In the genomic region with DNA sequence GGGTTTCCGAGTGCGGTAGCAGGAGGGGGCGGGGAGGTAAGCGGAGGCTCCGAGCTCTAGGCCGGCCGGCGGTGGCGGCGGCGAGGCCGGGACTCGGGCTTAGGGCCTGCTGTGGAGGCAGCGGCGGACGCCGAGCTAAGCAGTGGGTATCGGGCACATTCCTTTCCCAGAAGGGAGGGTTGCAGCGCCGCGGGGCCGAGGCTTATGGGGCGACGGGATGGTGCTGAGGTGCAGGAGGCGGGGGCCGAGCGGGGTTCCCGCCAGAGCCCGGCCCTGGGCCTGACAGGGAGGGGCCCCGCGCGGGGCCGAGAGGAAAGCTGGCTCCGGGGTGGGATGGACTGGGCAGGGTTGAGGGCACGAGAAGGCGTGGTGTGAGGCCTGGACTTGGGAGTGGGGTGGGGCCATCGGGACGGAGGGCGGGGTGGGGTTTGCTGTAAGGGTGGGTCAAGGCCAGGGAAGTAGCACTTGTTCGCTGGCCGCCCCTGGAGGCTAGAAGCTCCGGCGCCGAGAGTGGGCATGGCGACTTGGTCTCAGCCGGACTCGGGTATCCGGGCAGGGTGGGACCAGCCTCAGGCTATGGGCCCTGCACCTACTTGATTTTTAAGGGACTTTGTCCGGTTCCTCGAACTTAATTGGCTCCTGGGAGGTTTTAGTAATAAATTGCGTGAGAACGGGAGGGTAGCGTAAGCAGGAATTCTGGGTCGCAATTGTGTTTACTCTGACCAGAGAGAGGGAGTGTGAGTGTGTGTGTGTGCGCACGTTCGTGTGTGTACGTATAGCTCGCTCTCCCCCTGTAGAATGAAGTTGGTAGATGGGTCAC, we compare ENCODE assay signal across 8 cellular contexts. TPM values are rescaled to one million over a fixed set of nuclear protein-coding genes. Genes with fewer than 3 reads are reported as not detected.
A peak's percentile ranks its signal among the peaks of the same experiment; 100 is the strongest.
DNase-seq lines count a peak whose midpoint lies in the region; ATAC-seq, FAIRE-seq and TF ChIP-seq lines count a peak whose summit lies in the region.

A gene with protein sequence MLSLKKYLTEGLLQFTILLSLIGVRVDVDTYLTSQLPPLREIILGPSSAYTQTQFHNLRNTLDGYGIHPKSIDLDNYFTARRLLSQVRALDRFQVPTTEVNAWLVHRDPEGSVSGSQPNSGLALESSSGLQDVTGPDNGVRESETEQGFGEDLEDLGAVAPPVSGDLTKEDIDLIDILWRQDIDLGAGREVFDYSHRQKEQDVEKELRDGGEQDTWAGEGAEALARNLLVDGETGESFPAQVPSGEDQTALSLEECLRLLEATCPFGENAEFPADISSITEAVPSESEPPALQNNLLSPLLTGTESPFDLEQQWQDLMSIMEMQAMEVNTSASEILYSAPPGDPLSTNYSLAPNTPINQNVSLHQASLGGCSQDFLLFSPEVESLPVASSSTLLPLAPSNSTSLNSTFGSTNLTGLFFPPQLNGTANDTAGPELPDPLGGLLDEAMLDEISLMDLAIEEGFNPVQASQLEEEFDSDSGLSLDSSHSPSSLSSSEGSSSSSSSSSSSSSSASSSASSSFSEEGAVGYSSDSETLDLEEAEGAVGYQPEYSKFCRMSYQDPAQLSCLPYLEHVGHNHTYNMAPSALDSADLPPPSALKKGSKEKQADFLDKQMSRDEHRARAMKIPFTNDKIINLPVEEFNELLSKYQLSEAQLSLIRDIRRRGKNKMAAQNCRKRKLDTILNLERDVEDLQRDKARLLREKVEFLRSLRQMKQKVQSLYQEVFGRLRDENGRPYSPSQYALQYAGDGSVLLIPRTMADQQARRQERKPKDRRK (plus strand): TSS at position 39 of the 820 bp plus-strand sequence. CDS start 2,760 bp downstream, outside the sequence.

- peaks cover 11% of the 10 kb centered on the region for H3K23me2 ChIP-seq in H9 (ENCODE audit: insufficient read length, low read depth, low read length, poor library complexity, severe bottlenecking)

- H3K4me3 ChIP-seq in dorsolateral prefrontal cortex (peak within 1 kb of the TSS; percentile 62 to 97 (median 89)), HepG2 (replicated peaks in 1 of 3; ENCODE audit: insufficient read depth in 1 of 3, low read depth in 2 of 3, low read length in 3 of 3) (peak within 1 kb of the TSS; percentile 81 to 88 (median 85))

- peak within 1 kb of the TSS; percentile 46 for H3K56ac ChIP-seq in H9 (ENCODE audit: insufficient read length, low read depth, low read length)

- no peaks in the 10 kb centered on the region for H3K79me1 ChIP-seq in H9 (ENCODE audit: insufficient read depth, low read depth, low read length, poor library complexity, severe bottlenecking)

- H3K27ac ChIP-seq in H9 (ENCODE audit: insufficient read length, low read depth, low read length), result peak within 1 kb of the TSS; percentile 48
- peak within 1 kb of the TSS; percentile 83 to 99 (median 96) for H3K27ac ChIP-seq in dorsolateral prefrontal cortex
- peak within 1 kb of the TSS; percentile 97 for H3K27ac ChIP-seq in HepG2 (ENCODE audit: extremely low read length, insufficient read depth, low read length)

- H3K79me2 ChIP-seq in H9 (ENCODE audit: insufficient read depth, low read length) (peaks cover 14% of the 10 kb centered on the region; the same call in 1 of the 2 replicates), HepG2 (ENCODE audit: insufficient read depth, low read length) (peaks cover 46% of the 10 kb centered on the region)

- H2AFZ ChIP-seq in H9 (ENCODE audit: low read length), result no peak within 1 kb of the TSS
- no peak within 1 kb of the TSS for H2AFZ ChIP-seq in HepG2 (ENCODE audit: low read length)

- H2BK5ac ChIP-seq in H9 (ENCODE audit: insufficient read length, low read length), result peak within 1 kb of the TSS; percentile 14

- intact Hi-C loops in dorsolateral prefrontal cortex (cut with DNase I), result no loop called here
- intact Hi-C loops in HepG2 (cut with micrococcal nuclease; ENCODE audit: unreplicated experiment), result loop anchor here (1.0 kb wide), 1 partner anchor 22 kb away; no protein-coding TSS in a partner anchor

- FAIRE-seq in HepG2 (lab: Jason Lieb, UNC), result peak; percentile 92

- TF ChIP-seq POLR2A in HepG2 (IDR thresholded peaks at IDR 0.05; ENCODE audit: insufficient read depth in 1 of 2, low read depth in 2 of 2, low read length in 2 of 2), result peak; percentile 97 to 98

- H3K27me3 ChIP-seq in H9 (ENCODE audit: insufficient read depth, low read length) (no peaks in the 10 kb centered on the region), dorsolateral prefrontal cortex (no peaks in the 10 kb centered on the region), HepG2 (ENCODE audit: control insufficient read depth in 1 of 2, insufficient read depth in 2 of 2, low read length in 2 of 2) (no peaks in the 10 kb centered on the region; a peak in 2 of 5 replicates)

- in situ Hi-C loops in HepG2 (cut with HindIII; ENCODE audit: extremely low pct_ligation_motif_present, low pct_unique_long_range_greater_than_20kb), result no loop called here

- H3K9me3 Mint-ChIP-seq in activated T-cell treated with anti-CD3 and anti-CD28 coated beads, Interleukin-2, amount 50 U/mL, for 72 hours, result no peaks in the 10 kb centered on the region
- H3K9me3 Mint-ChIP-seq in H9, result no peaks in the 10 kb centered on the region; a peak in 1 of 5 replicates

- H3K27me3 Mint-ChIP-seq in activated T-cell treated with anti-CD3 and anti-CD28 coated beads, Interleukin-2, amount 50 U/mL, for 72 hours (ENCODE audit: low read depth), result no peaks in the 10 kb centered on the region
- H3K27me3 Mint-ChIP-seq in H9 (ENCODE audit: low read depth), result no peaks in the 10 kb centered on the region; the same call in 1 of the 2 replicates

- H3K9me3 ChIP-seq in H9 (ENCODE audit: control insufficient read depth, low read depth, low read length) (no peaks in the 10 kb centered on the region), HepG2 (ENCODE audit: low read length) (no peaks in the 10 kb centered on the region)

- WGBS in H9 (ENCODE audit: extremely low coverage, insufficient read length, low lambda C conversion rate), result no CpG with 5 or more reads among the region's 59 CpGs
- WGBS in HepG2 (ENCODE audit: low lambda C conversion rate), result under 1% methylated on average over 29 of the region's 59 CpGs

- no peak within 1 kb of the TSS for H4K91ac ChIP-seq in H9 (ENCODE audit: insufficient read length, low read depth, low read length)

- no peak for DNase-seq in activated T-cell treated with anti-CD3 and anti-CD28 coated beads, Interleukin-2, amount 50 U/mL, for 72 hours
- DNase-seq in activated T-cell treated with anti-CD3 and anti-CD28 coated beads for 4 hours, result no peak
- peak; percentile 95 for DNase-seq in H9
- DNase-seq in LoVo (ENCODE audit: low spot score), result peak; percentile 91
- DNase-seq in SW 1271 (lab: John Stamatoyannopoulos, UW), result peak; percentile 84 to 94
- peak in 8 of 10 donors; percentile 40 to 80 (median 59) for DNase-seq in dorsolateral prefrontal cortex
- peak; percentile 91 for DNase-seq in HepG2 (ENCODE audit: low spot score)
- DNase-seq in stimulated activated CD8-positive, alpha-beta memory T cell treated with anti-CD3 and anti-CD28 coated beads, Interleukin-4, amount 100 ng/mL, for 24 hours (ENCODE audit: low read depth), result peak; percentile 36

- H4K5ac ChIP-seq in H9 (ENCODE audit: insufficient read length, low read depth, low read length), result peak within 1 kb of the TSS; percentile 81

- H3K18ac ChIP-seq in H9 (ENCODE audit: insufficient read length, low read depth, low read length), result peak within 1 kb of the TSS; percentile 96

- H2BK15ac ChIP-seq in H9 (ENCODE audit: low read depth, low read length), result no peak within 1 kb of the TSS

- TF ChIP-seq CTCF in H9 (conservative IDR thresholded peaks at IDR 0.05), result no peak; the same call in 2 of the 3 replicates
- peak in 5 of 56 donors; percentile 4 to 20 (median 7) for TF ChIP-seq CTCF in dorsolateral prefrontal cortex (IDR thresholded peaks at IDR 0.05 in 54 of 56, conservative IDR thresholded peaks at IDR 0.05 in 2 of 56; ENCODE audit: low read depth in 1 of 56, partially characterized antibody in 56 of 56)
- TF ChIP-seq CTCF in HepG2 (CRISPR knock-in tag; IDR thresholded peaks at IDR 0.05), result no peak

- TF ChIP-seq EP300 in HepG2 (IDR thresholded peaks at IDR 0.05; ENCODE audit: low read depth in 2 of 2, low read length in 2 of 2) (no peak), HepG2 (CRISPR knock-in tag; IDR thresholded peaks at IDR 0.05; ENCODE audit: borderline replicate concordance) (no peak)

- no peak within 1 kb of the TSS for H2AK5ac ChIP-seq in H9 (ENCODE audit: insufficient read length, low read length)

- CTCF ChIA-PET in HepG2 (lab: Yijun Ruan, JAX; ENCODE audit: low intra/inter-chr PET ratio, low total read pairs), result interaction anchor here (1.7 kb wide), 1 partner anchor 26 kb away, joined by 7 read pairs; no protein-coding TSS in a partner anchor

- no peak within 1 kb of the TSS; the same call in 1 of the 2 replicates for H3K4ac ChIP-seq in H9 (ENCODE audit: low read depth, low read length)

- H4K20me1 ChIP-seq in H9 (ENCODE audit: control insufficient read depth, insufficient read depth, insufficient read length) (no peaks in the 10 kb centered on the region), HepG2 (ENCODE audit: insufficient read depth, low read length) (peaks cover 31% of the 10 kb centered on the region)

- H3K23ac ChIP-seq in H9 (ENCODE audit: insufficient read length, low read depth, low read length), result peak within 1 kb of the TSS; percentile 41

- H3K27ac Mint-ChIP-seq in activated T-cell treated with anti-CD3 and anti-CD28 coated beads, Interleukin-2, amount 50 U/mL, for 72 hours, result peak within 1 kb of the TSS; percentile 96
- H3K27ac Mint-ChIP-seq in H9, result peak within 1 kb of the TSS; percentile 99 to 100 (median 100)

- H3K4me3 Mint-ChIP-seq in activated T-cell treated with anti-CD3 and anti-CD28 coated beads, Interleukin-2, amount 50 U/mL, for 72 hours, result peak within 1 kb of the TSS; percentile 85
- peak within 1 kb of the TSS; percentile 89 to 94 for H3K4me3 Mint-ChIP-seq in H9

- peaks cover 57% of the 10 kb centered on the region for H3K4me1 Mint-ChIP-seq in activated T-cell treated with anti-CD3 and anti-CD28 coated beads, Interleukin-2, amount 50 U/mL, for 72 hours (ENCODE audit: low read depth)
- H3K4me1 Mint-ChIP-seq in H9, result peaks cover 57 to 67% of the 10 kb centered on the region in 2 experiments

- H3K36me3 Mint-ChIP-seq in activated T-cell treated with anti-CD3 and anti-CD28 coated beads, Interleukin-2, amount 50 U/mL, for 72 hours (ENCODE audit: insufficient read depth in 2 of 2), result peaks cover 16 to 39% of the 10 kb centered on the region in 2 donors
- peaks cover 20 to 29% (median 27%) of the 10 kb centered on the region in 3 experiments for H3K36me3 Mint-ChIP-seq in H9 (ENCODE audit: insufficient read depth in 1 of 3, low read depth in 3 of 3)

- H3K9ac ChIP-seq in H9 (ENCODE audit: extremely low read depth, insufficient read length, low read length) (peak within 1 kb of the TSS; percentile 92), HepG2 (ENCODE audit: insufficient read depth, low read depth, low read length) (peak within 1 kb of the TSS; percentile 88)

- no peak within 1 kb of the TSS for H3T11ph ChIP-seq in H9 (ENCODE audit: low read length)

- TF ChIP-seq RAD21 in HepG2 (CRISPR knock-in tag; IDR thresholded peaks at IDR 0.05), result peak; percentile 75

- BruUV-seq in HepG2 (replicated peaks; lab: Mats Ljungman, UMichigan), result no TSS peak

- H2BK12ac ChIP-seq in H9 (ENCODE audit: insufficient read length, low read depth, low read length), result no peak within 1 kb of the TSS

- no peak within 1 kb of the TSS for H4K8ac ChIP-seq in H9 (replicated peaks; ENCODE audit: insufficient read length, low read depth, low read length)

- no peak within 1 kb of the TSS for H2BK120ac ChIP-seq in H9 (ENCODE audit: low read depth, low read length, poor library complexity, severe bottlenecking)

- H3K4me1 ChIP-seq in H9 (ENCODE audit: insufficient read depth, low read length) (peaks cover 13% of the 10 kb centered on the region; the same call in 1 of the 2 replicates), HepG2 (ENCODE audit: insufficient read depth, low read length) (peaks cover 69% of the 10 kb centered on the region)

- peak within 1 kb of the TSS; percentile 95 for H3K14ac ChIP-seq in H9 (ENCODE audit: insufficient read depth, low read length)

- peak within 1 kb of the TSS; percentile 93 for H3K4me2 ChIP-seq in H9 (ENCODE audit: insufficient read depth, insufficient read length, low read length)
- H3K4me2 ChIP-seq in HepG2 (ENCODE audit: low read depth, low read length), result peak within 1 kb of the TSS; percentile 93

- H2BK20ac ChIP-seq in H9 (ENCODE audit: low read depth, low read length, poor library complexity, severe bottlenecking), result no peak within 1 kb of the TSS

- peak; percentile 33 to 44 for ATAC-seq in activated T-cell treated with anti-CD3 and anti-CD28 coated beads, Interleukin-2, amount 50 U/mL, for 72 hours (replicated peaks in 1 of 2)
- ATAC-seq in HepG2, result peak; percentile 84

- peaks cover 4 to 30% of the 10 kb centered on the region in 2 experiments for H3K36me3 ChIP-seq in HepG2 (replicated peaks in 1 of 2; ENCODE audit: control insufficient read depth in 1 of 2, insufficient read depth in 2 of 2, low read length in 2 of 2)

- POLR2A ChIA-PET in HepG2 (lab: Yijun Ruan, JAX), result interaction anchor here (0.6 to 2.9 kb wide), 43 partner anchors 9 to 844 kb away, joined by 3 to 56 read pairs (median 5); a partner anchor contains a TSS

RNA-seq across cellular contexts. Expression of the gene that starts here (rescaled TPM):
- total RNA-seq in activated T-cell treated with anti-CD3 and anti-CD28 coated beads, Interleukin-2, amount 50 U/mL, for 72 hours, result 100 to 1,000 TPM; 214 to 237 TPM
- 158 and 161 TPM in 2 replicates for total RNA-seq in H9 (2021)
- total RNA-seq in dorsolateral prefrontal cortex, result 100 to 1,000 TPM; 120 to 279 (median 205) TPM
- 53.7 and 67.0 TPM in 2 replicates for total RNA-seq in HepG2 (2016; rRNA removed; fragmentation: Illumina TruSeq; extraction: Trizol)
- total RNA-seq in HepG2 (2016; cell fraction: cytosol; rRNA removed; fragmentation: Illumina TruSeq; extraction: Trizol; ENCODE audit: low read depth), result 4.7 and 5.3 TPM in 2 replicates
- total RNA-seq in HepG2 (2016; cell fraction: insoluble cytoplasmic fraction; rRNA removed; fragmentation: Illumina TruSeq; extraction: Trizol), result 48.3 and 75.7 TPM in 2 replicates
- total RNA-seq in HepG2 (2016; cell fraction: membrane; rRNA removed; fragmentation: Illumina TruSeq; extraction: Trizol), result 18.1 and 20.9 TPM in 2 replicates
- total RNA-seq in HepG2 (2016; cell fraction: nucleus; rRNA removed; fragmentation: Illumina TruSeq; extraction: Trizol), result 60.7 and 74.8 TPM in 2 replicates
- 234 and 278 TPM in 2 replicates for polyA plus RNA-seq in HepG2 (2011; rRNA removed)
- polyA plus RNA-seq in HepG2 (2011; cell fraction: cytosol; rRNA removed), result 165 and 176 TPM in 2 replicates
- polyA plus RNA-seq in HepG2 (2011; cell fraction: nucleus; rRNA removed), result 160 and 175 TPM in 2 replicates
- polyA plus RNA-seq in HepG2 (2012), result 180 and 241 TPM in 2 replicates
- polyA plus RNA-seq in HepG2 (2016; cell fraction: cytosol; fragmentation: Illumina TruSeq; extraction: Trizol; ENCODE audit: low read depth), result 4.2 and 4.4 TPM in 2 replicates
- 37.5 and 44.9 TPM in 2 replicates for polyA plus RNA-seq in HepG2 (2016; cell fraction: insoluble cytoplasmic fraction; fragmentation: Illumina TruSeq; extraction: Trizol; ENCODE audit: low read depth)
- polyA plus RNA-seq in HepG2 (2016; cell fraction: membrane; fragmentation: Illumina TruSeq; extraction: Trizol; ENCODE audit: low read depth), result 11.3 and 11.8 TPM in 2 replicates
- polyA plus RNA-seq in HepG2 (2016; cell fraction: nucleus; fragmentation: Illumina TruSeq; extraction: Trizol; ENCODE audit: insufficient read depth, low read depth), result 92.7 and 103 TPM in 2 replicates
- polyA minus RNA-seq in HepG2 (2011; rRNA and poly(A)+ RNA removed; ENCODE audit: low replicate concordance), result 108 and 333 TPM in 2 replicates
- 114 and 124 TPM in 2 replicates for polyA minus RNA-seq in HepG2 (2011; cell fraction: cytosol; rRNA and poly(A)+ RNA removed)
- polyA minus RNA-seq in HepG2 (2011; cell fraction: nucleus; rRNA and poly(A)+ RNA removed), result 57.3 and 65.6 TPM in 2 replicates

Comparison
In these comparisons a context has a peak if more than half of its experiments do, and no peak if none do; other contexts are left out.
1. DNase-seq: peak in H9 (single experiment), LoVo (single experiment), SW 1271 (2 of 2), dorsolateral prefrontal cortex (8 of 10), HepG2 (single experiment) and stimulated activated CD8-positive, alpha-beta memory T cell treated with anti-CD3 and anti-CD28 coated beads, Interleukin-4, amount 100 ng/mL, for 24 hours (single experiment); none in activated T-cell treated with anti-CD3 and anti-CD28 coated beads, Interleukin-2, amount 50 U/mL, for 72 hours (0 of 2) and activated T-cell treated with anti-CD3 and anti-CD28 coated beads for 4 hours (single experiment).
2. Peak in every context shown above with its lines, with median percentiles within 50 percentile points of each other: H3K27ac ChIP-seq.